In genomic region chr4:3639613-3640586, GRCh38 we compare ENCODE assay signal across 14 cellular contexts.
A peak's percentile ranks its signal among the peaks of the same experiment; 100 is the strongest.
DNase-seq lines count a peak whose midpoint lies in the region; ATAC-seq, FAIRE-seq and TF ChIP-seq lines count a peak whose summit lies in the region.
"Had no signal": no experiment of that assay in that cellular context is flagged by ENCODE, and none has a peak within 500 bp of the region (broad histone marks: within the 10 kb centered on the region; RNA-seq: fewer than 3 reads in every experiment).

No MANE protein-coding gene starts in this region.

- POLR2A ChIA-PET in HEK293 (lab: Yijun Ruan, JAX) = no interaction called here

- no peaks in the 10 kb centered on the region for H3K36me3 ChIP-seq in HEK293 (ENCODE audit: control insufficient read depth in 2 of 2, insufficient read depth in 1 of 2, low read length in 2 of 2)
- no peaks in the 10 kb centered on the region for H3K36me3 ChIP-seq in mucosa of descending colon (ENCODE audit: low read depth)

- H3K4me3 ChIP-seq in HEK293 (ENCODE audit: low read depth, low read length) = no peak overlapping the region
- H3K4me3 ChIP-seq in mucosa of descending colon = no peak overlapping the region
- H3K4me3 ChIP-seq: PC-9 had no signal

- CTCF ChIA-PET in HEK293 (lab: Yijun Ruan, JAX) = no interaction called here

- intact Hi-C loops in mucosa of descending colon (cut with DNase I, micrococcal nuclease) = no loop called here

- H3K27ac ChIP-seq in HEK293 (ENCODE audit: extremely low read depth, low read depth, low read length) (no peak overlapping the region), VCaP (peak overlapping the region; percentile 49)
- H3K27ac ChIP-seq: PC-9 had no signal

- TF ChIP-seq CTCF in HEK293 (tag by site-specific recombination; IDR thresholded peaks at IDR 0.05) (no peak), VCaP (conservative IDR thresholded peaks at IDR 0.05) (no peak), mucosa of descending colon (IDR thresholded peaks at IDR 0.05) (no peak)

- no peak for ATAC-seq in mucosa of descending colon
- no peak for ATAC-seq in GM18498 (IDR thresholded peaks at IDR 0.05; ENCODE audit: unreplicated experiment)

- no peaks in the 10 kb centered on the region for H3K4me1 ChIP-seq in HEK293 (ENCODE audit: control insufficient read depth, insufficient read depth, low read length)
- no peaks in the 10 kb centered on the region for H3K4me1 ChIP-seq in mucosa of descending colon (ENCODE audit: low read depth)

- FAIRE-seq in urothelium cell line (lab: Jason Lieb, UNC) = no peak
- FAIRE-seq: H54 had no signal

- H3K9me3 ChIP-seq in HEK293 (ENCODE audit: control insufficient read depth, insufficient read depth, low read depth, low read length) = no peaks in the 10 kb centered on the region
- no peaks in the 10 kb centered on the region for H3K9me3 ChIP-seq in mucosa of descending colon

- DNase-seq in mucosa of descending colon = peak in 2 of 3 donors; percentile 8 to 40
- peak; percentile 10 for DNase-seq in urothelium cell line (ENCODE audit: low spot score)
- no peak for DNase-seq in AG08395 (ENCODE audit: low spot score)
- no peak for DNase-seq in nucleus accumbens (lab: John Stamatoyannopoulos, UW)
- DNase-seq: NCI-H1436 treated with DMSO at 0.1 percent for 48 hours, NCI-H2081, NCI-H226, NCI-H69, PC-9, SHP77 had no signal

TF ChIP-seq in HEK293, 187 proteins besides CTCF, POLR2A, EP300 and RAD21:
- TF ChIP-seq ZFHX2 (tag by site-specific recombination; conservative IDR thresholded peaks at IDR 0.05) (peak; percentile 70), ZNF248 (tag by site-specific recombination; IDR thresholded peaks at IDR 0.05) (no peak), EGR2 (tag by site-specific recombination; IDR thresholded peaks at IDR 0.05; ENCODE audit: low read depth) (peak; percentile 52; the same call in 1 of the 2 replicates), HIC1 (tag by site-specific recombination; IDR thresholded peaks at IDR 0.05) (no peak)

Comparison
In these comparisons a context has a peak if more than half of its experiments do, and no peak if none do; other contexts are left out.
1. DNase-seq: peak in mucosa of descending colon (2 of 3) and urothelium cell line (single experiment); none in AG08395 (single experiment) and nucleus accumbens (0 of 56).